In the genomic region with DNA sequence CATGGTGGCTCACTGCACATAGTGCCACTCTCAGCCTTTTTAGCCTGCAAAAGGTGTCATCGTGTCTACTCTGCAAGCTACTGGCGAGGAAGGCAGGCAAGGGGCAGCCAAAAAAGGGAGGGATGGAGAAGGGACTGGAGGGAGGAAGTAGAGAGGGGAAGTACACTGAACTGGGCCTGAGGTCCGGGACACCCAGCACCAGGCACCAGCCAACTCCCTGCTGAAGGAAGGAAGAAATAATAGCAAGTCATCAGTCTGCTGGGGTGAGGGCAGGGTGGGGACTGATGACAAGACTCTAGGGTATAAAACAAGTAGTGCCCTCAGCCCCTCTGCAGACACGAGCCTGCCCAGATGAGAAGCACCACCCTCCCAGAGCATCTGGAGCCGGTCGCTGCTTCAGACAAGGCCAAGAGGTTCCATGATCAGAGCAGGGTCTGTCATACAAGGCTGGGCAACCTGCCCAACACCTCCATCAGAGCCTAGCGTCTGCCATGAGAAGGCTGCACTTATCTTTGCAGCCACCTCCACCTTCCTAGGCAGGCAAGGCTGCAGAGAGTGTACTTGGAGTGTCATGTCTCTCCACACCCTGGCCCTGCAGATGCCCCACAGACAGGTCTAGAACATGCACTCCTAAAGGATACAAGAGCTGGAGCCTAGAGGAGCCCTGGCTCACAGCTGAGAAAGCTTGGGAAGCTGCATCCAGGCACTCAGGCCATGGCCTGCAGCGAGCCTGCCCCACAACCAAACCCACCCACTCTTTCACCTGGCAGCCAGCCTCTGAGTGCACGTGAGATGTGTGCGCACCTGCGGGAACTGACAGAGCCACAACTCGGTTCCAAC, we compare ENCODE assay signal across 11 cellular contexts. TPM values are rescaled to one million over a fixed set of nuclear protein-coding genes. Genes with fewer than 3 reads are reported as not detected.
DNase-seq lines count a peak whose midpoint lies in the region; ATAC-seq lines count a peak whose summit lies in the region.
"Had no signal": no experiment of that assay in that cellular context is flagged by ENCODE, and none has a peak within 500 bp of the region (broad histone marks: within the 10 kb centered on the region; RNA-seq: fewer than 3 reads in every experiment).

No MANE protein-coding gene starts in this region.

- DNase-seq in AG08396 (ENCODE audit: low spot score) (peak; percentile 1), DMS79 treated with DMSO at 0.1 percent for 48 hours (lab: John Stamatoyannopoulos, UW) (peak; percentile 77), NCI-H510A (lab: John Stamatoyannopoulos, UW) (peak; percentile 30), left colon (no peak), GM19240 (ENCODE audit: insufficient read length, low spot score) (no peak)
- DNase-seq: activated CD4-positive, alpha-beta T cell treated with anti-CD3 and anti-CD28 coated beads for 1 hour; EL; glutamatergic neuron; NK-92 treated with Interleukin-12 subunit alpha and Interleukin-12 subunit beta, amount 100 ng/mL, for 24 hours had no signal

- ATAC-seq in left colon (peak; percentile 14), GM19324 (IDR thresholded peaks at IDR 0.05; ENCODE audit: low FRiP score, unreplicated experiment) (no peak)
- no peak for ATAC-seq in activated CD4-positive, CD25-positive, alpha-beta regulatory T cell treated with anti-CD3 and anti-CD28 coated beads, Interleukin-2, amount 50 U/mL, for 24 hours

- intact Hi-C loops in left colon (cut with DNase I, micrococcal nuclease) = no loop called here

RNA-seq across cellular contexts. Expression of gene COMT, which starts 9.0 kb away (rescaled TPM):
- total RNA-seq in left colon = 10 to 100 TPM; 58.2 to 71.3 TPM

RNA-seq across cellular contexts. Expression of gene TXNRD2, which starts 9.0 kb away (rescaled TPM):
- 10 to 100 TPM; 18.2 to 21.5 TPM for total RNA-seq in left colon

Comparison
In these comparisons a context has a peak if more than half of its experiments do, and no peak if none do; other contexts are left out.
1. DNase-seq: peak in AG08396 (single experiment), DMS79 treated with DMSO at 0.1 percent for 48 hours (single experiment) and NCI-H510A (single experiment); none in left colon (0 of 2) and GM19240 (single experiment).